27 cellular contexts compared by ENCODE assay signal in genomic region chr20:46955601-46956556, GRCh38.
DNase-seq lines count a peak whose midpoint lies in the region; ATAC-seq and TF ChIP-seq lines count a peak whose summit lies in the region.
"Had no signal": no experiment of that assay in that cellular context is flagged by ENCODE, and none has a peak within 500 bp of the region (broad histone marks: within the 10 kb centered on the region; RNA-seq: fewer than 3 reads in every experiment).

No MANE protein-coding gene starts in this region.

- peaks cover 27% of the 10 kb centered on the region for H3K4me1 Mint-ChIP-seq in MCF 10A (ENCODE audit: insufficient read depth, unreplicated experiment)
- H3K4me1 Mint-ChIP-seq: stimulated activated naive B cell treated with anti-CD40 and anti-IgM and Interleukin-4, amounts not matched to agents 10 μg/mL and 1 μg/mL and 100 μg/mL, for 72 hours had no signal

- H3K27me3 ChIP-seq in breast epithelium, result no peaks in the 10 kb centered on the region
- H3K27me3 ChIP-seq in RWPE2 (ENCODE audit: insufficient read depth, poor library complexity, severe bottlenecking), result no peaks in the 10 kb centered on the region
- H3K27me3 ChIP-seq: pancreas, upper lobe of right lung had no signal

- no peaks in the 10 kb centered on the region for H3K36me3 Mint-ChIP-seq in MCF 10A (ENCODE audit: insufficient read depth, unreplicated experiment)
- H3K36me3 Mint-ChIP-seq: stimulated activated naive B cell treated with anti-CD40 and anti-IgM and Interleukin-4, amounts not matched to agents 10 μg/mL and 1 μg/mL and 100 μg/mL, for 72 hours had no signal

- ATAC-seq in RWPE2 (ENCODE audit: low read depth), result no peak
- ATAC-seq in activated CD4-positive, CD25-positive, alpha-beta regulatory T cell treated with anti-CD3 and anti-CD28 coated beads, Interleukin-2, amount 50 U/mL, for 24 hours, result no peak
- no peak for ATAC-seq in HG03442 (IDR thresholded peaks at IDR 0.05; ENCODE audit: unreplicated experiment)
- ATAC-seq: left lung; pancreas; stimulated activated naive B cell treated with anti-CD40 and anti-IgM and Interleukin-4, amounts not matched to agents 10 μg/mL and 1 μg/mL and 100 μg/mL, for 72 hours; upper lobe of right lung had no signal

- no peak overlapping the region for H3K4me3 ChIP-seq in breast epithelium
- no peak overlapping the region for H3K4me3 ChIP-seq in RWPE2 (ENCODE audit: severe bottlenecking)
- H3K4me3 ChIP-seq: left lung, pancreas, skin epidermis, upper lobe of right lung had no signal

- POLR2A ChIA-PET in MCF 10A (lab: Yijun Ruan, JAX), result interaction anchor here (1.0 to 3.0 kb wide), 4 partner anchors 13 to 169 kb away, joined by 3 to 19 read pairs (median 4); no protein-coding TSS in a partner anchor

- no peaks in the 10 kb centered on the region for H3K9me3 Mint-ChIP-seq in MCF 10A (ENCODE audit: unreplicated experiment)

- H3K4me3 Mint-ChIP-seq in MCF 10A (ENCODE audit: unreplicated experiment), result no peak overlapping the region
- H3K4me3 Mint-ChIP-seq: activated CD4-positive, alpha-beta memory T cell treated with anti-CD3 and anti-CD28 coated beads, Interleukin-2, amount 10 ng/mL, durations not matched to agents 7 days and 5 days; activated naive CD4-positive, alpha-beta T cell treated with anti-CD3 and anti-CD28 coated beads for 36 hours; activated T-helper 1 cell treated with anti-CD3 and anti-CD28 coated beads, Interleukin-12 subunit alpha, Interleukin-12 subunit beta, Interleukin-2, Interleukin-4 antibody, amounts not matched to agents 30 ng/mL and 10 ng/mL and 1 ng/mL, durations not matched to agents 14 hours and 24 hours and 36 hours; neural crest cell; stimulated activated naive B cell treated with anti-CD40 and anti-IgM and Interleukin-4, amounts not matched to agents 10 μg/mL and 1 μg/mL and 100 μg/mL, for 72 hours had no signal

- CTCF ChIA-PET in MCF 10A (lab: Yijun Ruan, JAX), result interaction anchor here (0.6 kb wide), 1 partner anchor 76 kb away, joined by 3 read pairs; no protein-coding TSS in a partner anchor

- no peaks in the 10 kb centered on the region for H3K27me3 Mint-ChIP-seq in MCF 10A (ENCODE audit: insufficient read depth, unreplicated experiment)

- intact Hi-C loops in MCF 10A (cut with micrococcal nuclease), result loop anchor here (10.0 kb wide), 1 partner anchor 169 kb away; no protein-coding TSS in a partner anchor
- intact Hi-C loops in breast epithelium (cut with DNase I; ENCODE audit: low total_unique reads), result no loop called here

- H3K4me1 ChIP-seq in breast epithelium (no peaks in the 10 kb centered on the region), RWPE2 (ENCODE audit: insufficient read depth, poor library complexity, severe bottlenecking) (peaks cover 36% of the 10 kb centered on the region)
- H3K4me1 ChIP-seq: left lung, pancreas, upper lobe of right lung had no signal

- TF ChIP-seq POLR2A in breast epithelium (IDR thresholded peaks at IDR 0.05), result no peak

- H3K27ac Mint-ChIP-seq in MCF 10A (ENCODE audit: low read depth, unreplicated experiment), result peak overlapping the region; percentile 28
- H3K27ac Mint-ChIP-seq: activated CD4-positive, alpha-beta memory T cell treated with anti-CD3 and anti-CD28 coated beads, Interleukin-2, amount 10 ng/mL, durations not matched to agents 7 days and 5 days; activated naive CD4-positive, alpha-beta T cell treated with anti-CD3 and anti-CD28 coated beads for 36 hours; activated T-helper 1 cell treated with anti-CD3 and anti-CD28 coated beads, Interleukin-12 subunit alpha, Interleukin-12 subunit beta, Interleukin-2, Interleukin-4 antibody, amounts not matched to agents 30 ng/mL and 10 ng/mL and 1 ng/mL, durations not matched to agents 14 hours and 24 hours and 36 hours; stimulated activated naive B cell treated with anti-CD40 and anti-IgM and Interleukin-4, amounts not matched to agents 10 μg/mL and 1 μg/mL and 100 μg/mL, for 72 hours had no signal

- no peaks in the 10 kb centered on the region for H3K36me3 ChIP-seq in breast epithelium
- H3K36me3 ChIP-seq in RWPE2 (ENCODE audit: low read depth), result no peaks in the 10 kb centered on the region
- H3K36me3 ChIP-seq: left lung, pancreas, upper lobe of right lung had no signal

- H3K9me3 ChIP-seq in breast epithelium, result peaks cover 0 to 3% of the 10 kb centered on the region in 2 donors
- H3K9me3 ChIP-seq in RWPE2 (ENCODE audit: severe bottlenecking), result peaks cover 12% of the 10 kb centered on the region
- H3K9me3 ChIP-seq: pancreas, upper lobe of right lung had no signal

- TF ChIP-seq CTCF in MCF 10A (IDR thresholded peaks at IDR 0.05; ENCODE audit: unreplicated experiment) (no peak), breast epithelium (IDR thresholded peaks at IDR 0.05) (no peak), RWPE2 (IDR thresholded peaks at IDR 0.05; ENCODE audit: poor library complexity, severe bottlenecking) (no peak)

- H3K27ac ChIP-seq in breast epithelium (peak overlapping the region in 1 of 2 donors; percentile 74), RWPE2 (ENCODE audit: poor library complexity, severe bottlenecking) (peak overlapping the region; percentile 68), epithelial cell of prostate (peak overlapping the region; percentile 73)
- H3K27ac ChIP-seq: HL-60, left lung, pancreas, upper lobe of right lung had no signal

- no TSS peak for BruUV-seq in MCF 10A (replicated peaks; lab: Mats Ljungman, UMichigan)

- DNase-seq in MCF 10A (ENCODE audit: unreplicated experiment) (no peak), breast epithelium (ENCODE audit: low spot score in 2 of 2) (no peak), RWPE2 (ENCODE audit: low spot score) (no peak), epithelial cell of prostate (ENCODE audit: low read depth, low spot score) (no peak), NOMO-1 treated with DMSO at 0.1 percent for 48 hours (lab: John Stamatoyannopoulos, UW; ENCODE audit: unreplicated experiment) (no peak)
- no peak for DNase-seq in activated CD4-positive, CD25-positive, alpha-beta regulatory T cell treated with anti-CD3 and anti-CD28 coated beads, Interleukin-2, amount 50 U/mL, for 72 hours
- DNase-seq: 8988T; activated CD4-positive, alpha-beta memory T cell treated with anti-CD3 and anti-CD28 coated beads, Interleukin-2, amount 10 ng/mL, durations not matched to agents 7 days and 5 days; activated CD8-positive, alpha-beta memory T cell treated with anti-CD3 and anti-CD28 coated beads, Interleukin-2, amount 50 U/mL, for 48 hours; activated naive CD4-positive, alpha-beta T cell treated with anti-CD3 and anti-CD28 coated beads for 36 hours; amniotic stem cell; Calu3; DMS79 treated with DMSO at 0.1 percent for 48 hours; left lung; mesendoderm; NCI-H1417 treated with DMSO at 0.1 percent for 48 hours; NCI-H2081 treated with DMSO at 0.1 percent for 48 hours; NCI-H345; pancreas; stimulated activated naive B cell treated with anti-CD40 and anti-IgM and Interleukin-4, amounts not matched to agents 10 μg/mL and 1 μg/mL and 100 μg/mL, for 72 hours; upper lobe of right lung had no signal
